2 cellular contexts compared by ENCODE assay signal in genomic region chr17:61465550-61466237, GRCh38.
TF ChIP-seq lines count a peak whose summit lies in the region.

No MANE protein-coding gene starts in this region.

TF ChIP-seq in IMR-90, 13 proteins besides CTCF, POLR2A, EP300 and RAD21:
- no peak for TF ChIP-seq MAZ (IDR thresholded peaks at IDR 0.05; ENCODE audit: borderline replicate concordance, low read depth, low read length)
- TF ChIP-seq NFE2L2 (IDR thresholded peaks at IDR 0.05; ENCODE audit: low read depth, low read length): no peak
- TF ChIP-seq RFX5 (IDR thresholded peaks at IDR 0.05; ENCODE audit: low read depth, low read length): no peak

TF ChIP-seq in HepG2, 621 proteins besides CTCF, POLR2A, EP300 and RAD21:
- no peak for TF ChIP-seq ZFP91 (CRISPR knock-in tag; IDR thresholded peaks at IDR 0.05; ENCODE audit: borderline replicate concordance)
- 0 out of 2 replicates have a peak, but pooled peaks have one; percentile 21 for TF ChIP-seq ZNF687 (CRISPR knock-in tag; IDR thresholded peaks at IDR 0.05)
- TF ChIP-seq ZBTB33 (CRISPR knock-in tag; IDR thresholded peaks at IDR 0.05): peak; percentile 55; the same call in 1 of the 2 replicates
